In the genomic region with DNA sequence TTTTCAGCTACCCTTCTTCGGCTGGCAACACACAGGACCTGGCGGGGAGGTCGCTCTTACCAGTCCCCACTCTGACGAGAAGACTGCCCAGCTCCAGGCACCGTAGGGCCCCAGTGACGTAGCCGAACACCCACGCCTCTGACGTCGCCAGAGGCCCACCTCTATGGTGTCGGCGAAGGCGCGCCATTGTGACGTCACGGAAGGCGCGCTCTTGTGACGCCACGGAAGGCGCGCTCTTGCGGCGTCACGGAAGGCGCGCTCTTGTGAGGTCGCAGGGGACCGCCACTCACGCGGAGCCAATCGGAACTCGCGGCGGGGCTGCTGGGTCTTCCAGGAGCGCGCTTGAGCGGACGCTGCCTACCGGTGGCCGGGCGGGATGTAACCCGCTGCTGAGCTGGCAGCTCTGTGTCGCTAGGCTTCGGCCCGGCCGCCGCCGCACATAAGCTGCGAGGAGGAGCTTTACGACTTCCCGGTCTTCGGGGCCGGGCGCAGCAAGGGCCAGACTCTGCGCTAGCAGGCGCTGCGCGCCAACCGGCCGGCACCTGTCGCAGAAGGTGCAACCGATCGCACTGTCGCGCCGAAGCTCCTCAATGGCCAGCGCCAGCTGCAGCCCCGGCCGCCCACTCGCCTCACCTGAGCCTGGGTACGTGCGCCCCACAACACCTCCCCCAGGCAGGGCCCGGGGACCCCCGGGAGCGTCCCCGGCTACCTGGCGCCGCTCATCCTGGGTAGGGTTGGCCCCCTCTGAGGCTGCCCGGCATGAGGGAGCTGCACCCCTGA, we compare ENCODE assay signal across 8 cellular contexts.
DNase-seq lines count a peak whose midpoint lies in the region; ATAC-seq and TF ChIP-seq lines count a peak whose summit lies in the region.
"Not testable (repeated sequence)": the region's sequence is repeated elsewhere in the genome, so short reads cannot be mapped to it uniquely, and the experiment has no call there.

No MANE protein-coding gene starts in this region.

- H3K79me2 ChIP-seq in SK-N-SH (ENCODE audit: insufficient read depth): peaks cover 11% of the 10 kb centered on the region; the same call in 1 of the 2 replicates
- H3K79me2 ChIP-seq in osteoblast (ENCODE audit: insufficient read depth, low read length): not testable (repeated sequence)

- TF ChIP-seq RAD21 in SK-N-SH (IDR thresholded peaks at IDR 0.05; ENCODE audit: low read length): not testable (repeated sequence)

- TF ChIP-seq POLR2A in GM10847 (IDR thresholded peaks at IDR 0.05; ENCODE audit: extremely low read depth, insufficient read length): peak; percentile 45

- POLR2A ChIA-PET in SK-N-SH (lab: Yijun Ruan, JAX): not testable (repeated sequence)

- peak overlapping the region; percentile 97 for H3K27ac Mint-ChIP-seq in activated naive CD8-positive, alpha-beta T cell
- peak overlapping the region; percentile 91 for H3K27ac Mint-ChIP-seq in glutamatergic neuron (ENCODE audit: unreplicated experiment)

- not testable (repeated sequence) for TF ChIP-seq CTCF in SK-N-SH (IDR thresholded peaks at IDR 0.05); osteoblast (IDR thresholded peaks at IDR 0.05; ENCODE audit: extremely low read depth, low read depth, low read length); thoracic aorta (IDR thresholded peaks at IDR 0.05)
- TF ChIP-seq CTCF in glutamatergic neuron (IDR thresholded peaks at IDR 0.05; ENCODE audit: partially characterized antibody, unreplicated experiment): peak; percentile 42

- H3K9me3 ChIP-seq in SK-N-SH; osteoblast (ENCODE audit: low read depth, low read length); thoracic aorta: not testable (repeated sequence)

- peak; percentile 100 for ATAC-seq in HG02610 (IDR thresholded peaks at IDR 0.05; ENCODE audit: unreplicated experiment)
- ATAC-seq in thoracic aorta (ENCODE audit: insufficient number of reproducible peaks, low FRiP score, low read depth): peak; percentile 99

- 0 out of 2 replicates have a peak overlapping the region, but pooled peaks have one; percentile 66 for H3K4me2 ChIP-seq in SK-N-SH
- peak overlapping the region; percentile 76 for H3K4me2 ChIP-seq in osteoblast (ENCODE audit: insufficient read depth, low read length)

- WGBS in SK-N-SH (ENCODE audit: low lambda C conversion rate): 0% methylated on average over 32 of the region's 80 CpGs

- peaks cover 13% of the 10 kb centered on the region for H3K4me1 Mint-ChIP-seq in activated naive CD8-positive, alpha-beta T cell (ENCODE audit: low read depth)
- not testable (repeated sequence) for H3K4me1 Mint-ChIP-seq in glutamatergic neuron (ENCODE audit: low read depth, unreplicated experiment)

- not testable (repeated sequence) for H3K9me2 ChIP-seq in SK-N-SH

- peak overlapping the region; percentile 89 for H3K4me3 Mint-ChIP-seq in activated naive CD8-positive, alpha-beta T cell
- peak overlapping the region; percentile 87 for H3K4me3 Mint-ChIP-seq in glutamatergic neuron (ENCODE audit: unreplicated experiment)

- DNase-seq in NCI-H1092 (lab: John Stamatoyannopoulos, UW) (peak; percentile 92), SK-N-SH (peak; percentile 89), glutamatergic neuron (peak; percentile 95), osteoblast (ENCODE audit: insufficient read length, low spot score, missing footprints) (peak; percentile 96), thoracic aorta (ENCODE audit: low spot score) (peak; percentile 83)

- not testable (repeated sequence) for H3F3A ChIP-seq in SK-N-SH (replicated peaks; ENCODE audit: insufficient read depth)

- H2AFZ ChIP-seq in SK-N-SH (ENCODE audit: low read depth): not testable (repeated sequence)
- peak overlapping the region; percentile 88 for H2AFZ ChIP-seq in osteoblast (ENCODE audit: low read length)

- H3K27me3 ChIP-seq in SK-N-SH (ENCODE audit: insufficient read depth); osteoblast (ENCODE audit: insufficient read depth, low read length); thoracic aorta (replicated peaks; ENCODE audit: insufficient read depth): not testable (repeated sequence)

- not testable (repeated sequence) for H3K27me3 Mint-ChIP-seq in activated naive CD8-positive, alpha-beta T cell; glutamatergic neuron (ENCODE audit: unreplicated experiment)

- H3K27ac ChIP-seq in SK-N-SH (ENCODE audit: low read depth in 2 of 2, low read length in 1 of 2) (peak overlapping the region in 1 of 2 experiments; percentile 68; a peak in 2 of 4 replicates), osteoblast (ENCODE audit: low read depth, low read length) (peak overlapping the region; percentile 95), thoracic aorta (peak overlapping the region; percentile 84 to 92)

- not testable (repeated sequence) for H3K4me1 ChIP-seq in SK-N-SH (ENCODE audit: control insufficient read depth in 1 of 2, insufficient read depth in 2 of 2, low read depth in 1 of 2, low read length in 1 of 2); osteoblast (ENCODE audit: insufficient read depth, low read length); thoracic aorta (ENCODE audit: control insufficient read depth in 1 of 2, low read depth in 2 of 2)

- H4K20me1 ChIP-seq in SK-N-SH (ENCODE audit: insufficient read depth); osteoblast (ENCODE audit: insufficient read depth, low read length): not testable (repeated sequence)

- TF ChIP-seq EP300 in SK-N-SH (IDR thresholded peaks at IDR 0.05; ENCODE audit: borderline replicate concordance in 1 of 2, low read depth in 1 of 2, low read length in 1 of 2): not testable (repeated sequence)

- CTCF ChIA-PET in SK-N-SH (lab: Yijun Ruan, JAX): not testable (repeated sequence)

- not testable (repeated sequence) for H3K36me3 Mint-ChIP-seq in activated naive CD8-positive, alpha-beta T cell; glutamatergic neuron (ENCODE audit: unreplicated experiment)

- not testable (repeated sequence) for H3K9me3 Mint-ChIP-seq in activated naive CD8-positive, alpha-beta T cell (ENCODE audit: low read depth); glutamatergic neuron (ENCODE audit: unreplicated experiment)

- H3K36me3 ChIP-seq in SK-N-SH (replicated peaks in 1 of 2; ENCODE audit: control insufficient read depth in 1 of 2, insufficient read depth in 2 of 2, low read length in 1 of 2); osteoblast (ENCODE audit: insufficient read depth, low read length); thoracic aorta: not testable (repeated sequence)

- H3K4me3 ChIP-seq in SK-N-SH (ENCODE audit: low read depth in 2 of 2, low read length in 1 of 2): peak overlapping the region; percentile 56 to 60; a peak in 3 of 4 replicates
- peak overlapping the region; percentile 76 for H3K4me3 ChIP-seq in osteoblast (ENCODE audit: insufficient read depth, low read length)
- peak overlapping the region; percentile 75 for H3K4me3 ChIP-seq in thoracic aorta

- peak overlapping the region; percentile 77 for H3K9ac ChIP-seq in SK-N-SH

TF ChIP-seq in SK-N-SH, 30 proteins besides CTCF, POLR2A, EP300 and RAD21:
- TF ChIP-seq SIN3A (IDR thresholded peaks at IDR 0.05; ENCODE audit: borderline replicate concordance, low read depth, low read length): 0 out of 2 replicates have a peak, but pooled peaks have one; percentile 30
- TF ChIP-seq GABPA (IDR thresholded peaks at IDR 0.05; ENCODE audit: low read depth): peak; percentile 40; the same call in 1 of the 2 replicates
- TF ChIP-seq ELF1 (IDR thresholded peaks at IDR 0.05): peak; percentile 58; the same call in 1 of the 2 replicates
- TF ChIP-seq TCF12 (IDR thresholded peaks at IDR 0.05): 0 out of 2 replicates have a peak, but pooled peaks have one; percentile 6
- peak; percentile 61 for TF ChIP-seq CHD2 (IDR thresholded peaks at IDR 0.05; ENCODE audit: low read length, partially characterized antibody)
- TF ChIP-seq, protein P1, sequence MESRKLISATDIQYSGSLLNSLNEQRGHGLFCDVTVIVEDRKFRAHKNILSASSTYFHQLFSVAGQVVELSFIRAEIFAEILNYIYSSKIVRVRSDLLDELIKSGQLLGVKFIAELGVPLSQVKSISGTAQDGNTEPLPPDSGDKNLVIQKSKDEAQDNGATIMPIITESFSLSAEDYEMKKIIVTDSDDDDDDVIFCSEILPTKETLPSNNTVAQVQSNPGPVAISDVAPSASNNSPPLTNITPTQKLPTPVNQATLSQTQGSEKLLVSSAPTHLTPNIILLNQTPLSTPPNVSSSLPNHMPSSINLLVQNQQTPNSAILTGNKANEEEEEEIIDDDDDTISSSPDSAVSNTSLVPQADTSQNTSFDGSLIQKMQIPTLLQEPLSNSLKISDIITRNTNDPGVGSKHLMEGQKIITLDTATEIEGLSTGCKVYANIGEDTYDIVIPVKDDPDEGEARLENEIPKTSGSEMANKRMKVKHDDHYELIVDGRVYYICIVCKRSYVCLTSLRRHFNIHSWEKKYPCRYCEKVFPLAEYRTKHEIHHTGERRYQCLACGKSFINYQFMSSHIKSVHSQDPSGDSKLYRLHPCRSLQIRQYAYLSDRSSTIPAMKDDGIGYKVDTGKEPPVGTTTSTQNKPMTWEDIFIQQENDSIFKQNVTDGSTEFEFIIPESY (IDR thresholded peaks at IDR 0.05; ENCODE audit: borderline replicate concordance, low read depth): 0 out of 2 replicates have a peak, but pooled peaks have one; percentile 29
- TF ChIP-seq MAX (IDR thresholded peaks at IDR 0.05; ENCODE audit: low read depth): 0 out of 2 replicates have a peak, but pooled peaks have one; percentile 44
